In genomic region chr15:52528465-52529288, GRCh38 we compare ENCODE assay signal across 8 cellular contexts. TPM values are rescaled to one million over a fixed set of nuclear protein-coding genes. Genes with fewer than 3 reads are reported as not detected.
DNase-seq lines count a peak whose midpoint lies in the region; ATAC-seq and TF ChIP-seq lines count a peak whose summit lies in the region.

Gene MYO5A (minus strand): TSS chr15:52528880. CDS start chr15:52528806, 74 bp downstream.

- peak within 1 kb of the TSS; percentile 56 for H3K27ac ChIP-seq in C4-2B

- peak; percentile 71 for ATAC-seq in HG03378 (IDR thresholded peaks at IDR 0.05; ENCODE audit: unreplicated experiment)

- peak; percentile 71 for TF ChIP-seq POLR2A in GM19193 (IDR thresholded peaks at IDR 0.05; ENCODE audit: extremely low read depth, insufficient read depth, insufficient read length)

- peak; percentile 60 for TF ChIP-seq CTCF in C4-2B (conservative IDR thresholded peaks at IDR 0.05)

- DNase-seq in NOMO-1 treated with DMSO at 0.1 percent for 48 hours (lab: John Stamatoyannopoulos, UW; ENCODE audit: unreplicated experiment): peak; percentile 69
- DNase-seq in activated CD8-positive, alpha-beta memory T cell treated with anti-CD3 and anti-CD28 coated beads, Interleukin-2, amount 50 U/mL, for 4 hours: peak; percentile 80
- DNase-seq in epidermal melanocyte (ENCODE audit: insufficient read length, low spot score): peak; percentile 79
- peak; percentile 64 for DNase-seq in mucosa of gallbladder (ENCODE audit: low spot score)
- DNase-seq in stimulated activated CD8-positive, alpha-beta memory T cell treated with anti-CD3 and anti-CD28 coated beads, Interleukin-4, amount 100 ng/mL, for 4 hours (ENCODE audit: low read depth in 2 of 2, low spot score in 1 of 2): peak; percentile 54 to 64

RNA-seq across cellular contexts. Expression of gene MYO5A, which starts in this region (rescaled TPM):
- total RNA-seq in mucosa of gallbladder: 12.5 TPM

Comparison
In these comparisons a context has a peak if more than half of its experiments do, and no peak if none do; other contexts are left out.
1. Peak in every context shown above with its lines: DNase-seq, ATAC-seq and H3K27ac ChIP-seq.